16 cellular contexts compared by ENCODE assay signal in the genomic region with DNA sequence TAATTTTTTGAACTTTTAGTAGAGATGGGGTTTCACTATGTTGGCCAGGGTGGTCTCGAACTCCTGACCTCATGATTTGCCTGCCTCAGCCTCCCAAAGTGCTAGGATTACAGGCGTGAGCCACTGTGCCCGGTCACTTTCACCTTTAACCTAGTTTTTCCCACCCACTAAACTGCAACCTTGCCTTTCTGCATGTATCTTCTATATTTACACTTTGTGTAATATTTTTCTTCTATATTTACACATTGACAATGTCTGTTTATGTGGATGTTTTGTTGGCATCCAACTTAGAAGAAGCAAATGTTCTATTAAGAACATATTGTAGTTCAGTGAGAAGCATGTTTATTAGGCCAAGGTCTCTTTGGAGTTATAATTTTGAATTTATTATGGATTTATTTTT.
"Had no signal": no experiment of that assay in that cellular context is flagged by ENCODE, and none has a peak within 500 bp of the region (broad histone marks: within the 10 kb centered on the region; RNA-seq: fewer than 3 reads in every experiment).

No MANE protein-coding gene starts in this region.

- H3K4me3 ChIP-seq: smooth muscle cell, suprapubic skin had no signal

- H3K9me3 Mint-ChIP-seq: activated naive CD8-positive, alpha-beta T cell treated with anti-CD3 and anti-CD28 coated beads, Interleukin-2, amount 10 ng/mL, durations not matched to agents 7 days and 5 days; brain; nephron; stimulated activated naive CD8-positive, alpha-beta T cell treated with anti-CD3 and anti-CD28 coated beads, Interleukin-15, Interleukin-2, amounts not matched to agents 100 ng/mL and 50 ng/mL, for 24 hours had no signal

- ATAC-seq: right cardiac atrium had no signal

- H3K27me3 ChIP-seq: suprapubic skin had no signal

- DNase-seq: activated CD4-positive, alpha-beta T cell treated with anti-CD3 and anti-CD28 coated beads, Interleukin-2, amount 50 U/mL, for 48 hours; activated gamma-delta T cell treated with Interleukin-2 at 50 U/mL for 16 hours; activated naive CD8-positive, alpha-beta T cell treated with anti-CD3 and anti-CD28 coated beads, Interleukin-2, amount 10 ng/mL, durations not matched to agents 7 days and 5 days; effector CD8-positive, alpha-beta T cell; glutamatergic neuron; hypothalamus; occipital lobe; right cardiac atrium; stimulated activated CD4-positive, alpha-beta T cell treated with anti-CD3 and anti-CD28 coated beads, Interleukin-4, amount 100 ng/mL, for 4 hours; stimulated activated CD8-positive, alpha-beta memory T cell treated with anti-CD3 and anti-CD28 coated beads, Interleukin-4, amount 100 ng/mL, for 48 hours had no signal

- H3K4me1 Mint-ChIP-seq: brain, nephron had no signal

- H3K27ac ChIP-seq: suprapubic skin had no signal

- H3K27me3 Mint-ChIP-seq: activated naive CD8-positive, alpha-beta T cell treated with anti-CD3 and anti-CD28 coated beads, Interleukin-2, amount 10 ng/mL, durations not matched to agents 7 days and 5 days; brain; progenitor cell of endocrine pancreas; stimulated activated naive CD8-positive, alpha-beta T cell treated with anti-CD3 and anti-CD28 coated beads, Interleukin-15, Interleukin-2, amounts not matched to agents 100 ng/mL and 50 ng/mL, for 24 hours had no signal

- H3K4me3 Mint-ChIP-seq: activated naive CD8-positive, alpha-beta T cell treated with anti-CD3 and anti-CD28 coated beads, Interleukin-2, amount 10 ng/mL, durations not matched to agents 7 days and 5 days; brain; nephron; stimulated activated naive CD8-positive, alpha-beta T cell treated with anti-CD3 and anti-CD28 coated beads, Interleukin-15, Interleukin-2, amounts not matched to agents 100 ng/mL and 50 ng/mL, for 24 hours had no signal

- H3K27ac Mint-ChIP-seq: nephron; stimulated activated naive CD8-positive, alpha-beta T cell treated with anti-CD3 and anti-CD28 coated beads, Interleukin-15, Interleukin-2, amounts not matched to agents 100 ng/mL and 50 ng/mL, for 24 hours had no signal

- H3K4me1 ChIP-seq: suprapubic skin had no signal

- H3K9me3 ChIP-seq: suprapubic skin had no signal
